8 cellular contexts compared by ENCODE assay signal in genomic region chr17:350706-351435, GRCh38. TPM values are rescaled to one million over a fixed set of nuclear protein-coding genes. Genes with fewer than 3 reads are reported as not detected.
DNase-seq lines count a peak whose midpoint lies in the region; ATAC-seq and TF ChIP-seq lines count a peak whose summit lies in the region.

No MANE protein-coding gene starts in this region.

- H3K36me3 ChIP-seq in osteoblast (ENCODE audit: insufficient read depth, low read length): no peaks in the 10 kb centered on the region

- no peaks in the 10 kb centered on the region for H3K79me2 ChIP-seq in osteoblast (ENCODE audit: insufficient read depth, low read length)

- TF ChIP-seq CTCF in RWPE1 (conservative IDR thresholded peaks at IDR 0.05; ENCODE audit: low read depth) (no peak), fibroblast of the aortic adventitia (IDR thresholded peaks at IDR 0.05; ENCODE audit: insufficient read depth, low read length) (no peak), osteoblast (IDR thresholded peaks at IDR 0.05; ENCODE audit: extremely low read depth, low read depth, low read length) (no peak)
- no peak for TF ChIP-seq CTCF in CD4-positive, alpha-beta T cell (IDR thresholded peaks at IDR 0.05)

- no peak overlapping the region for H3K4me3 ChIP-seq in fibroblast of the aortic adventitia (ENCODE audit: low read depth, low read length)
- H3K4me3 ChIP-seq in osteoblast (ENCODE audit: insufficient read depth, low read length): no peak overlapping the region

- H3K9me3 Mint-ChIP-seq in CD4-positive, alpha-beta T cell: no peaks in the 10 kb centered on the region

- intact Hi-C loops in CD4-positive, alpha-beta T cell (cut with DNase I, micrococcal nuclease): no loop called here

- H3K4me1 Mint-ChIP-seq in CD4-positive, alpha-beta T cell (ENCODE audit: low read depth): no peaks in the 10 kb centered on the region

- ATAC-seq in CD4-positive, alpha-beta T cell (ENCODE audit: poor library complexity): no peak
- no peak for ATAC-seq in GM21619 (IDR thresholded peaks at IDR 0.05; ENCODE audit: unreplicated experiment)
- no peak for ATAC-seq in HG03520 (IDR thresholded peaks at IDR 0.05; ENCODE audit: unreplicated experiment)

- CTCF ChIA-PET in RWPE1 (lab: Yijun Ruan, JAX): interaction anchor here (0.9 kb wide), 1 partner anchor 61 kb away, joined by 3 read pairs; no protein-coding TSS in a partner anchor
- CTCF ChIA-PET in CD4-positive, alpha-beta T cell (lab: Charles Lee): no interaction called here

- H3K4me1 ChIP-seq in osteoblast (ENCODE audit: insufficient read depth, low read length): peaks cover 7% of the 10 kb centered on the region

- H3K27ac ChIP-seq in RWPE1 (peak overlapping the region; percentile 83), osteoblast (ENCODE audit: low read depth, low read length) (no peak overlapping the region)
- H3K27ac ChIP-seq in CD4-positive, alpha-beta T cell (ENCODE audit: low read depth, low read length): no peak overlapping the region

- no peaks in the 10 kb centered on the region for H3K9me3 ChIP-seq in osteoblast (ENCODE audit: low read depth, low read length)
- no peaks in the 10 kb centered on the region for H3K9me3 ChIP-seq in CD4-positive, alpha-beta T cell (ENCODE audit: control insufficient read depth, low read length)

- no peaks in the 10 kb centered on the region for H4K20me1 ChIP-seq in osteoblast (ENCODE audit: insufficient read depth, low read length)

- no peak overlapping the region for H3K27ac Mint-ChIP-seq in CD4-positive, alpha-beta T cell

- H3K4me3 Mint-ChIP-seq in CD4-positive, alpha-beta T cell: no peak overlapping the region

- POLR2A ChIA-PET in RWPE1 (lab: Yijun Ruan, JAX; ENCODE audit: low non-redundant PET): no interaction called here
- POLR2A ChIA-PET in CD4-positive, alpha-beta T cell (lab: Charles Lee): no interaction called here

- H2AFZ ChIP-seq in osteoblast (ENCODE audit: low read length): peak overlapping the region; percentile 76

- no peaks in the 10 kb centered on the region for H3K27me3 Mint-ChIP-seq in CD4-positive, alpha-beta T cell

- no peak overlapping the region for H3K4me2 ChIP-seq in osteoblast (ENCODE audit: insufficient read depth, low read length)

- peak; percentile 13 for DNase-seq in COLO668 (lab: John Stamatoyannopoulos, UW; ENCODE audit: unreplicated experiment)
- DNase-seq in RWPE1 (ENCODE audit: low spot score): peak; percentile 87
- DNase-seq in fibroblast of the aortic adventitia (ENCODE audit: low read depth): peak; percentile 51
- peak; percentile 93 for DNase-seq in osteoblast (ENCODE audit: insufficient read length, low spot score, missing footprints)
- DNase-seq in CD4-positive, alpha-beta T cell: no peak
- no peak for DNase-seq in NCI-H2171 treated with DMSO at 0.1 percent for 48 hours (lab: John Stamatoyannopoulos, UW)

- no peaks in the 10 kb centered on the region for H3K27me3 ChIP-seq in osteoblast (ENCODE audit: insufficient read depth, low read length)
- no peaks in the 10 kb centered on the region for H3K27me3 ChIP-seq in CD4-positive, alpha-beta T cell (ENCODE audit: control insufficient read depth, insufficient read depth, low read length)

- H3K36me3 Mint-ChIP-seq in CD4-positive, alpha-beta T cell (ENCODE audit: low read depth): no peaks in the 10 kb centered on the region

RNA-seq across cellular contexts. Expression of gene RPH3AL, which starts 1.7 kb away (rescaled TPM):
- total RNA-seq in fibroblast of the aortic adventitia (ENCODE audit: low replicate concordance) (2.0 and 2.4 TPM in 2 replicates), osteoblast (2.9 and 3.2 TPM in 2 replicates)
- total RNA-seq in CD4-positive, alpha-beta T cell: 1 to 10 TPM; 2.4 to 2.8 TPM

Comparison
In these comparisons a context has a peak if more than half of its experiments do, and no peak if none do; other contexts are left out.
1. DNase-seq: peak in COLO668 (single experiment), RWPE1 (single experiment), fibroblast of the aortic adventitia (single experiment) and osteoblast (single experiment); none in CD4-positive, alpha-beta T cell (0 of 10) and NCI-H2171 treated with DMSO at 0.1 percent for 48 hours (single experiment).